Comparison of ENCODE assay signal across 8 cellular contexts in the genomic region with DNA sequence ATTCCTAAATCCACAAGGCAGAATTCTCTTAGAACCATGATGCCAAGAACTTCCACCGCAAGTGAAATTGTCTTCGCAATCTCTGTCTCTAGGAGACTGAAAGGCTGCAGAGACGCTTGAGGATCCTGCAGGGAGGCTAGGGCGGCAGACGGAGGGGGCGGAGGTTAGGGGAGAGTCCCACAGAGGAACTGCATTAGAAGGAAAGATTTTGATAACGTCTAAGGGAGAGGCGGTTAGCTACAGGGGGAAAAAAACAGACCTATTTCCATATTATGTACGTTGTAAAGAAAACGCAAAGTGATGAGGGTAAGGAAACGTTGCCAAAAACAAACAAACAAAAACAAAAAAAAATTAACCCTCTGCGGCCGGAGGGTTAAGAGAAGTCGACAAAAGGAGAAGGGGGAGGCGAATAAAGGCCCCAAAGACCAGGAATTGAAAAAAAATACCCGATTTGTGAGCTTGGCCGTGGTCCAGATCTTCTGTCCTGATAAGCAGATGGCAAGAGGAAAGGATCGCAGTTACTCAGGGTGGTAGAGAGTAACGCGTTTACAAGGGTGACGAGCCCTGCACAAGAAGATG. TPM values are rescaled to one million over a fixed set of nuclear protein-coding genes. Genes with fewer than 3 reads are reported as not detected.
DNase-seq lines count a peak whose midpoint lies in the region; ATAC-seq and TF ChIP-seq lines count a peak whose summit lies in the region.

No MANE protein-coding gene starts in this region.

- peak overlapping the region; percentile 95 for H3K27ac ChIP-seq in CD4-positive, CD25-positive, alpha-beta regulatory T cell (ENCODE audit: insufficient read depth, low read length, poor library complexity, severe bottlenecking)
- peak overlapping the region; percentile 72 for H3K27ac ChIP-seq in OCI-LY3 (ENCODE audit: low read length)

- H3K9me3 ChIP-seq in CD4-positive, CD25-positive, alpha-beta regulatory T cell (ENCODE audit: control insufficient read depth in 2 of 2, low read length in 2 of 2), result peaks cover 0 to 3% of the 10 kb centered on the region in 2 experiments
- H3K9me3 ChIP-seq in OCI-LY3 (ENCODE audit: insufficient read depth, low read length), result peaks cover 10% of the 10 kb centered on the region; the same call in 1 of the 2 replicates

- peak overlapping the region; percentile 77 for H3K9ac ChIP-seq in OCI-LY3 (ENCODE audit: low read length)

- H3K79me2 ChIP-seq in OCI-LY3 (ENCODE audit: low read length), result peaks cover 94% of the 10 kb centered on the region

- no peaks in the 10 kb centered on the region for H3K36me3 ChIP-seq in CD4-positive, CD25-positive, alpha-beta regulatory T cell (ENCODE audit: control insufficient read depth, insufficient read depth, low read length)
- peaks cover 17% of the 10 kb centered on the region for H3K36me3 ChIP-seq in OCI-LY3 (replicated peaks; ENCODE audit: low read depth, low read length)

- TF ChIP-seq CTCF in OCI-LY3 (IDR thresholded peaks at IDR 0.05; ENCODE audit: low read depth, low read length) (no peak), fibroblast of mammary gland (conservative IDR thresholded peaks at IDR 0.05; ENCODE audit: control insufficient read depth, insufficient read depth, low read depth, low read length) (no peak)

- H3K4me3 ChIP-seq in CD4-positive, CD25-positive, alpha-beta regulatory T cell (ENCODE audit: low read depth, low read length), result peak overlapping the region; percentile 99
- peak overlapping the region; percentile 86 for H3K4me3 ChIP-seq in OCI-LY3 (ENCODE audit: low read length)
- H3K4me3 ChIP-seq in fibroblast of mammary gland (ENCODE audit: control insufficient read depth, low read depth, low read length), result peak overlapping the region; percentile 94

- peaks cover 13 to 45% (median 44%) of the 10 kb centered on the region in 4 donors for H3K4me1 Mint-ChIP-seq in CD4-positive, CD25-positive, alpha-beta regulatory T cell
- H3K4me1 Mint-ChIP-seq in natural killer cell treated with Interleukin-12 subunit alpha and Interleukin-12 subunit beta and Interleukin-15 and Interleukin-18, amount 100 ng/mL, for 72 hours (ENCODE audit: low read depth in 2 of 2), result peaks cover 35 to 41% of the 10 kb centered on the region in 2 donors

- no peak overlapping the region for H3K4me3 Mint-ChIP-seq in CD4-positive, CD25-positive, alpha-beta regulatory T cell
- H3K4me3 Mint-ChIP-seq in natural killer cell treated with Interleukin-12 subunit alpha and Interleukin-12 subunit beta and Interleukin-15 and Interleukin-18, amount 100 ng/mL, for 72 hours, result no peak overlapping the region

- H3K27me3 Mint-ChIP-seq in CD4-positive, CD25-positive, alpha-beta regulatory T cell, result peaks cover 4% of the 10 kb centered on the region
- H3K27me3 Mint-ChIP-seq in natural killer cell treated with Interleukin-12 subunit alpha and Interleukin-12 subunit beta and Interleukin-15 and Interleukin-18, amount 100 ng/mL, for 72 hours, result no peaks in the 10 kb centered on the region

- H3K27me3 ChIP-seq in CD4-positive, CD25-positive, alpha-beta regulatory T cell (ENCODE audit: control insufficient read depth, insufficient read depth, low read length), result no peaks in the 10 kb centered on the region
- H3K27me3 ChIP-seq in OCI-LY3 (ENCODE audit: low read depth, low read length), result no peaks in the 10 kb centered on the region

- no peak overlapping the region for H3K27ac Mint-ChIP-seq in CD4-positive, CD25-positive, alpha-beta regulatory T cell
- no peak overlapping the region for H3K27ac Mint-ChIP-seq in natural killer cell treated with Interleukin-12 subunit alpha and Interleukin-12 subunit beta and Interleukin-15 and Interleukin-18, amount 100 ng/mL, for 72 hours

- H3K4me1 ChIP-seq in CD4-positive, CD25-positive, alpha-beta regulatory T cell (ENCODE audit: control insufficient read depth, insufficient read depth, low read length, poor library complexity, severe bottlenecking), result peaks cover 64% of the 10 kb centered on the region
- peaks cover 27% of the 10 kb centered on the region for H3K4me1 ChIP-seq in OCI-LY3 (ENCODE audit: low read length)

- H2AFZ ChIP-seq in OCI-LY3 (ENCODE audit: low read depth, low read length), result peak overlapping the region; percentile 69; the same call in 1 of the 2 replicates

- peaks cover 17% of the 10 kb centered on the region for H4K20me1 ChIP-seq in OCI-LY3 (ENCODE audit: insufficient read depth, low read length)

- H3K9me3 Mint-ChIP-seq in CD4-positive, CD25-positive, alpha-beta regulatory T cell, result peaks cover 0 to 12% (median 0%) of the 10 kb centered on the region in 7 donors
- H3K9me3 Mint-ChIP-seq in natural killer cell treated with Interleukin-12 subunit alpha and Interleukin-12 subunit beta and Interleukin-15 and Interleukin-18, amount 100 ng/mL, for 72 hours, result no peaks in the 10 kb centered on the region

- H3K36me3 Mint-ChIP-seq in CD4-positive, CD25-positive, alpha-beta regulatory T cell, result peaks cover 14% of the 10 kb centered on the region
- H3K36me3 Mint-ChIP-seq in natural killer cell treated with Interleukin-12 subunit alpha and Interleukin-12 subunit beta and Interleukin-15 and Interleukin-18, amount 100 ng/mL, for 72 hours, result peaks cover 13% of the 10 kb centered on the region

- peak in 1 of 2 donors; percentile 10 for ATAC-seq in CD4-positive, CD25-positive, alpha-beta regulatory T cell (ENCODE audit: low read depth in 2 of 2)
- peak; percentile 21 for ATAC-seq in GM19351 (IDR thresholded peaks at IDR 0.05; ENCODE audit: unreplicated experiment)
- peak; percentile 6 for ATAC-seq in HG03457 (IDR thresholded peaks at IDR 0.05; ENCODE audit: unreplicated experiment)
- ATAC-seq in natural killer cell treated with Interleukin-12 subunit alpha and Interleukin-12 subunit beta and Interleukin-15 and Interleukin-18, amount 100 ng/mL, for 72 hours, result peak; percentile 38 to 58

- peak in 2 of 3 donors; percentile 45 to 75 for DNase-seq in CD4-positive, CD25-positive, alpha-beta regulatory T cell
- peak; percentile 60 to 71 for DNase-seq in activated T-cell treated with anti-CD3 and anti-CD28 coated beads, Interleukin-2, amount 50 U/mL, for 48 hours
- peak; percentile 65 for DNase-seq in fibroblast of mammary gland (ENCODE audit: low read depth)
- DNase-seq in natural killer cell treated with Interleukin-12 subunit alpha and Interleukin-12 subunit beta and Interleukin-15 and Interleukin-18, amount 100 ng/mL, for 72 hours (ENCODE audit: low spot score), result peak; percentile 68
- peak; percentile 33 for DNase-seq in stromal cell of bone marrow (ENCODE audit: low read depth)

- H3K4me2 ChIP-seq in OCI-LY3 (ENCODE audit: low read length), result peak overlapping the region; percentile 84

RNA-seq across cellular contexts. Expression of a gene that starts 0.5 kb away (rescaled TPM):
- 53.9 TPM for total RNA-seq in CD4-positive, CD25-positive, alpha-beta regulatory T cell
- polyA plus RNA-seq in CD4-positive, CD25-positive, alpha-beta regulatory T cell, result 10 to 100 TPM; 39.9 to 50.8 (median 47.0) TPM
- 10 to 100 TPM; 13.8 to 16.5 TPM for total RNA-seq in natural killer cell treated with Interleukin-12 subunit alpha and Interleukin-12 subunit beta and Interleukin-15 and Interleukin-18, amount 100 ng/mL, for 72 hours

RNA-seq across cellular contexts. Expression of a gene that starts 0.8 kb away (rescaled TPM):
- 17.2 TPM for total RNA-seq in CD4-positive, CD25-positive, alpha-beta regulatory T cell
- 10 to 100 TPM in 1 of 4 donors, 1 to 10 TPM in 3; 6.4 to 10.4 (median 8.4) TPM for polyA plus RNA-seq in CD4-positive, CD25-positive, alpha-beta regulatory T cell
- 10 to 100 TPM; 11.0 to 11.5 TPM for total RNA-seq in natural killer cell treated with Interleukin-12 subunit alpha and Interleukin-12 subunit beta and Interleukin-15 and Interleukin-18, amount 100 ng/mL, for 72 hours
